ENCODE assay signal across 13 cellular contexts in the genomic region with DNA sequence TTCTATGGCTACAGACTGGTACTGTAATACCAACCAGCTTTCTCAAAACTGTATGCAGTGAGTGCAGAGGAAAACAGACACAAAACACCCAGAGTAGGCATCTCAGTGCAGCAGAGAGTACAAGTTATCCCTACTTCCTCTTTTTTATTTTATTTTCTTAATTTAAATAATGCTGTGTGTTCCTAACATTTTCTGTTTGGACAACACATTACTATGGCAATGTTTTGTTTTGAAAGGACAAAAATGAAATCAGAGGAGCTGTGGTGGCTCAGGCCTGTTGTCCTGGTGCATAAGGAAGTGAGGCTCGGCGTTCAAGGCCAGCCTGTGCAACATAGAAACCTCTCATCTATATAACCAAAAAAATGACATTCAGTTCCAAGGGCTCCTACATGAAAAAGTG. TPM values are rescaled to one million over a fixed set of nuclear protein-coding genes. Genes with fewer than 3 reads are reported as not detected.
DNase-seq lines count a peak whose midpoint lies in the region; ATAC-seq and TF ChIP-seq lines count a peak whose summit lies in the region.
"Had no signal": no experiment of that assay in that cellular context is flagged by ENCODE, and none has a peak within 500 bp of the region (broad histone marks: within the 10 kb centered on the region; RNA-seq: fewer than 3 reads in every experiment).

No MANE protein-coding gene starts in this region.

- H3K4me2 ChIP-seq in DOHH2 (ENCODE audit: low read length): peak overlapping the region; percentile 46
- no peak overlapping the region for H3K4me2 ChIP-seq in parathyroid adenoma (ENCODE audit: low read length)

- no peak overlapping the region for H2AFZ ChIP-seq in parathyroid adenoma

- H4K20me1 ChIP-seq in DOHH2 (ENCODE audit: control insufficient read depth, insufficient read depth, low read depth, low read length): no peaks in the 10 kb centered on the region

- H3F3A ChIP-seq in DOHH2 (ENCODE audit: control insufficient read depth, insufficient read depth): peaks cover 12% of the 10 kb centered on the region

- H3K4me3 ChIP-seq in DOHH2 (ENCODE audit: low read length) (0 out of 2 replicates have a peak overlapping the region, but pooled peaks have one; percentile 8), parathyroid adenoma (ENCODE audit: low read depth, low read length) (no peak overlapping the region)

- H3K36me3 ChIP-seq in DOHH2 (ENCODE audit: control insufficient read depth, low read length) (no peaks in the 10 kb centered on the region), parathyroid adenoma (ENCODE audit: control insufficient read depth, insufficient read depth, low read length) (no peaks in the 10 kb centered on the region)

- peaks cover 65% of the 10 kb centered on the region for H3K4me1 Mint-ChIP-seq in dendritic cell treated with granulocyte-macrophage colony-stimulating factor and Interleukin-4, amounts not matched to agents 40 ng/mL and 50 ng/mL, for 4 days (ENCODE audit: low read depth)
- peaks cover 15% of the 10 kb centered on the region for H3K4me1 Mint-ChIP-seq in activated CD4-positive, alpha-beta T cell treated with anti-CD3 and anti-CD28 coated beads, Interleukin-2, amount 10 ng/mL, durations not matched to agents 24 days and 14 days

- H3K79me2 ChIP-seq in DOHH2 (ENCODE audit: control insufficient read depth, low read length): no peaks in the 10 kb centered on the region; the same call in 1 of the 2 replicates
- H3K79me2 ChIP-seq in parathyroid adenoma: peaks cover 24% of the 10 kb centered on the region

- TF ChIP-seq CTCF in DOHH2 (IDR thresholded peaks at IDR 0.05; ENCODE audit: low read depth, low read length, poor library complexity, severe bottlenecking) (no peak), parathyroid adenoma (IDR thresholded peaks at IDR 0.05) (no peak), GM10248 (IDR thresholded peaks at IDR 0.05; ENCODE audit: control extremely low read depth, extremely low read depth, low read depth, missing control alignments) (no peak)

- POLR2A ChIA-PET in GM10248 (lab: Yijun Ruan, JAX): no interaction called here

- intact Hi-C loops in dendritic cell treated with granulocyte-macrophage colony-stimulating factor and Interleukin-4, amounts not matched to agents 40 ng/mL and 50 ng/mL, for 4 days (cut with micrococcal nuclease): loop anchor here (5.0 to 10.0 kb wide), 2 partner anchors 55 to 427 kb away; a partner anchor contains a TSS
- intact Hi-C loops in activated CD4-positive, alpha-beta T cell treated with anti-CD3 and anti-CD28 coated beads, Interleukin-2, amount 10 ng/mL, durations not matched to agents 24 days and 14 days (cut with micrococcal nuclease): loop anchor here (10.0 kb wide), 1 partner anchor 427 kb away; a partner anchor contains a TSS

- peaks cover 37% of the 10 kb centered on the region for H3K36me3 Mint-ChIP-seq in dendritic cell treated with granulocyte-macrophage colony-stimulating factor and Interleukin-4, amounts not matched to agents 40 ng/mL and 50 ng/mL, for 4 days (ENCODE audit: low read depth)
- H3K36me3 Mint-ChIP-seq in activated CD4-positive, alpha-beta T cell treated with anti-CD3 and anti-CD28 coated beads, Interleukin-2, amount 10 ng/mL, durations not matched to agents 24 days and 14 days (ENCODE audit: low read depth): peaks cover 2% of the 10 kb centered on the region
- H3K36me3 Mint-ChIP-seq: CD4-positive, alpha-beta memory T cell had no signal

- H3K27me3 ChIP-seq in DOHH2 (ENCODE audit: control insufficient read depth, low read length) (no peaks in the 10 kb centered on the region), parathyroid adenoma (ENCODE audit: control insufficient read depth, insufficient read depth, low read length) (no peaks in the 10 kb centered on the region)

- no peaks in the 10 kb centered on the region for H3K9me3 Mint-ChIP-seq in dendritic cell treated with granulocyte-macrophage colony-stimulating factor and Interleukin-4, amounts not matched to agents 40 ng/mL and 50 ng/mL, for 4 days
- no peaks in the 10 kb centered on the region for H3K9me3 Mint-ChIP-seq in activated CD4-positive, alpha-beta T cell treated with anti-CD3 and anti-CD28 coated beads, Interleukin-2, amount 10 ng/mL, durations not matched to agents 24 days and 14 days
- H3K9me3 Mint-ChIP-seq: CD4-positive, alpha-beta memory T cell had no signal

- H3K4me3 Mint-ChIP-seq in dendritic cell treated with granulocyte-macrophage colony-stimulating factor and Interleukin-4, amounts not matched to agents 40 ng/mL and 50 ng/mL, for 4 days: no peak overlapping the region
- no peak overlapping the region for H3K4me3 Mint-ChIP-seq in activated CD4-positive, alpha-beta T cell treated with anti-CD3 and anti-CD28 coated beads, Interleukin-2, amount 10 ng/mL, durations not matched to agents 24 days and 14 days
- H3K4me3 Mint-ChIP-seq: CD4-positive, alpha-beta memory T cell; mesothelial cell of epicardium had no signal

- no peaks in the 10 kb centered on the region for H3K27me3 Mint-ChIP-seq in dendritic cell treated with granulocyte-macrophage colony-stimulating factor and Interleukin-4, amounts not matched to agents 40 ng/mL and 50 ng/mL, for 4 days
- H3K27me3 Mint-ChIP-seq in activated CD4-positive, alpha-beta T cell treated with anti-CD3 and anti-CD28 coated beads, Interleukin-2, amount 10 ng/mL, durations not matched to agents 24 days and 14 days: no peaks in the 10 kb centered on the region
- H3K27me3 Mint-ChIP-seq: CD4-positive, alpha-beta memory T cell had no signal

- DNase-seq in M059J (ENCODE audit: low read depth): peak; percentile 45
- DNase-seq in GM19240 (ENCODE audit: insufficient read length, low spot score): no peak
- DNase-seq in GM10248 (ENCODE audit: extremely low spot score): no peak
- DNase-seq in activated CD4-positive, alpha-beta T cell treated with anti-CD3 and anti-CD28 coated beads, Interleukin-2, amount 10 ng/mL, durations not matched to agents 24 days and 14 days: no peak
- DNase-seq: anterior cingulate cortex; CD4-positive, alpha-beta memory T cell; NCI-H2107; substantia nigra had no signal

- no peaks in the 10 kb centered on the region for H3K9me2 ChIP-seq in DOHH2 (replicated peaks; ENCODE audit: control insufficient read depth, low read length)

- H3K9ac ChIP-seq in parathyroid adenoma: no peak overlapping the region

- H3K9me3 ChIP-seq in DOHH2 (ENCODE audit: control insufficient read depth, insufficient read depth, low read length) (0 out of 2 replicates have a peak, but pooled peaks cover 2% of the 10 kb centered on the region), parathyroid adenoma (ENCODE audit: control insufficient read depth, low read length) (no peaks in the 10 kb centered on the region)

- ATAC-seq in HG03095 (IDR thresholded peaks at IDR 0.05; ENCODE audit: unreplicated experiment): no peak

- peak overlapping the region; percentile 64 for H3K27ac Mint-ChIP-seq in dendritic cell treated with granulocyte-macrophage colony-stimulating factor and Interleukin-4, amounts not matched to agents 40 ng/mL and 50 ng/mL, for 4 days
- no peak overlapping the region for H3K27ac Mint-ChIP-seq in activated CD4-positive, alpha-beta T cell treated with anti-CD3 and anti-CD28 coated beads, Interleukin-2, amount 10 ng/mL, durations not matched to agents 24 days and 14 days
- H3K27ac Mint-ChIP-seq: CD4-positive, alpha-beta memory T cell; mesothelial cell of epicardium had no signal

- CTCF ChIA-PET in GM10248 (lab: Yijun Ruan, JAX): interaction anchor here (0.9 to 9.8 kb wide), 11 partner anchors 12 to 425 kb away, joined by 3 to 257 read pairs (median 4); a partner anchor contains a TSS

- H3K27ac ChIP-seq in DOHH2 (ENCODE audit: low read depth, low read length) (no peak overlapping the region), parathyroid adenoma (peak overlapping the region; percentile 78)

- H3K4me1 ChIP-seq in DOHH2 (ENCODE audit: control insufficient read depth, low read length) (peaks cover 55% of the 10 kb centered on the region), parathyroid adenoma (peaks cover 46% of the 10 kb centered on the region)

RNA-seq across cellular contexts. Expression of a gene that starts 33.7 kb away (rescaled TPM):
- 0.42 and 0.79 TPM in 2 replicates for total RNA-seq in M059J (2014; rRNA removed; shearing (Covaris generic))
- 47.4 and 49.4 TPM in 2 replicates for total RNA-seq in activated CD4-positive, alpha-beta T cell treated with anti-CD3 and anti-CD28 coated beads, Interleukin-2, amount 10 ng/mL, durations not matched to agents 24 days and 14 days
- total RNA-seq: mesothelial cell of epicardium had no signal

Comparison
In these comparisons a context has a peak if more than half of its experiments do, and no peak if none do; other contexts are left out.
1. RNA of a gene that starts 33.7 kb away (total RNA-seq): 47.4 to 49.4 TPM in activated CD4-positive, alpha-beta T cell treated with anti-CD3 and anti-CD28 coated beads, Interleukin-2, amount 10 ng/mL, durations not matched to agents 24 days and 14 days; 0.42 to 0.79 TPM in M059J; every median in the first group is over 10 times any median in the second.